ENCODE assay signal across 1 cellular context in the genomic region with DNA sequence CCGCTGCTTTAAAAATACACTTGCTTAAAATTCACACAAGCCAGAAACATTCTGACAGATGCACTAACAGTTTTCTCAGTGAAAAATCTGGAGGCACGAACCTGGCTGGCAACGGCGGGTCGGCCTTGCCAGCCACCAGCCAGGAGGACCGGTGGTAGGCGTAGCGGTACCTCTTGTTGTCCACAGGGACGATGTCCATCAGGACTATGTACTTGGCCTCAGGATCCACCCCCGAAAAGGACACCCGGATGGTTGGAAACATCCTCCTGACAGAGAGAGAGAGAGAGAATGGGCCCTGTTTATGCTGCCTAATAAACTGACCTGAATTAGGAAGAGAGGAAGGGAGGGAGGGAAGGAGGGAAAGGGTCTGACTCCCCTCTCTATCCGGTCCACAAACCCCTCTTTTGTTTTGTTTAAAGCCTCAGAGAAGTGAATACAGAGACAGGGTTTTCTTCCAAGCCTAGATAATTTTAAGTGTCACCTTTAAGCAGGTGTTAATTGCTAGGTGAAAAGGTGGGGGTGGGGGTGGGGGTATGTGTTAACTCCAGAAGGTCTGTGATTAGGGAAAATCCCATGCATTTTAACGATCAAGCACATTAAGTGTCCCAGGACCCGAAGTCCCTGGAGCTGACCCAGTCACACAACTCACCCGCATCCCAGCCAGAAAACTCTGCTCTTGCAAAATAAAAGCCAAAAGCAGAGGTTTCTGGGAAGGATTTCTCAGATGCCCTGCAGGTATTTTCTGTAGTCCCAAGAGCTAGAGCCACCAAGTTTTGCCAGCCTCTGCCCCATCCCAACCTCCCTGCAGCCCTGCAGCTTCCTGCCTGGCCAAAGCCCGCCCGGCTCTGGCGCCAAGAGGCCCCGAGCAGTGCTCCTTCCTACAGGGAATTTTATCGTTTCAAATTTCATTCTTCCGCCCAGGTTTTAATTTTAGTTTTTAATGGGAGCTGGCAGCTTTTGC.
TF ChIP-seq lines count a peak whose summit lies in the region.

No MANE protein-coding gene starts in this region.

TF ChIP-seq in GM23338, 12 proteins besides CTCF, POLR2A, EP300 and RAD21 (continued from another document):
- TF ChIP-seq, protein P1, sequence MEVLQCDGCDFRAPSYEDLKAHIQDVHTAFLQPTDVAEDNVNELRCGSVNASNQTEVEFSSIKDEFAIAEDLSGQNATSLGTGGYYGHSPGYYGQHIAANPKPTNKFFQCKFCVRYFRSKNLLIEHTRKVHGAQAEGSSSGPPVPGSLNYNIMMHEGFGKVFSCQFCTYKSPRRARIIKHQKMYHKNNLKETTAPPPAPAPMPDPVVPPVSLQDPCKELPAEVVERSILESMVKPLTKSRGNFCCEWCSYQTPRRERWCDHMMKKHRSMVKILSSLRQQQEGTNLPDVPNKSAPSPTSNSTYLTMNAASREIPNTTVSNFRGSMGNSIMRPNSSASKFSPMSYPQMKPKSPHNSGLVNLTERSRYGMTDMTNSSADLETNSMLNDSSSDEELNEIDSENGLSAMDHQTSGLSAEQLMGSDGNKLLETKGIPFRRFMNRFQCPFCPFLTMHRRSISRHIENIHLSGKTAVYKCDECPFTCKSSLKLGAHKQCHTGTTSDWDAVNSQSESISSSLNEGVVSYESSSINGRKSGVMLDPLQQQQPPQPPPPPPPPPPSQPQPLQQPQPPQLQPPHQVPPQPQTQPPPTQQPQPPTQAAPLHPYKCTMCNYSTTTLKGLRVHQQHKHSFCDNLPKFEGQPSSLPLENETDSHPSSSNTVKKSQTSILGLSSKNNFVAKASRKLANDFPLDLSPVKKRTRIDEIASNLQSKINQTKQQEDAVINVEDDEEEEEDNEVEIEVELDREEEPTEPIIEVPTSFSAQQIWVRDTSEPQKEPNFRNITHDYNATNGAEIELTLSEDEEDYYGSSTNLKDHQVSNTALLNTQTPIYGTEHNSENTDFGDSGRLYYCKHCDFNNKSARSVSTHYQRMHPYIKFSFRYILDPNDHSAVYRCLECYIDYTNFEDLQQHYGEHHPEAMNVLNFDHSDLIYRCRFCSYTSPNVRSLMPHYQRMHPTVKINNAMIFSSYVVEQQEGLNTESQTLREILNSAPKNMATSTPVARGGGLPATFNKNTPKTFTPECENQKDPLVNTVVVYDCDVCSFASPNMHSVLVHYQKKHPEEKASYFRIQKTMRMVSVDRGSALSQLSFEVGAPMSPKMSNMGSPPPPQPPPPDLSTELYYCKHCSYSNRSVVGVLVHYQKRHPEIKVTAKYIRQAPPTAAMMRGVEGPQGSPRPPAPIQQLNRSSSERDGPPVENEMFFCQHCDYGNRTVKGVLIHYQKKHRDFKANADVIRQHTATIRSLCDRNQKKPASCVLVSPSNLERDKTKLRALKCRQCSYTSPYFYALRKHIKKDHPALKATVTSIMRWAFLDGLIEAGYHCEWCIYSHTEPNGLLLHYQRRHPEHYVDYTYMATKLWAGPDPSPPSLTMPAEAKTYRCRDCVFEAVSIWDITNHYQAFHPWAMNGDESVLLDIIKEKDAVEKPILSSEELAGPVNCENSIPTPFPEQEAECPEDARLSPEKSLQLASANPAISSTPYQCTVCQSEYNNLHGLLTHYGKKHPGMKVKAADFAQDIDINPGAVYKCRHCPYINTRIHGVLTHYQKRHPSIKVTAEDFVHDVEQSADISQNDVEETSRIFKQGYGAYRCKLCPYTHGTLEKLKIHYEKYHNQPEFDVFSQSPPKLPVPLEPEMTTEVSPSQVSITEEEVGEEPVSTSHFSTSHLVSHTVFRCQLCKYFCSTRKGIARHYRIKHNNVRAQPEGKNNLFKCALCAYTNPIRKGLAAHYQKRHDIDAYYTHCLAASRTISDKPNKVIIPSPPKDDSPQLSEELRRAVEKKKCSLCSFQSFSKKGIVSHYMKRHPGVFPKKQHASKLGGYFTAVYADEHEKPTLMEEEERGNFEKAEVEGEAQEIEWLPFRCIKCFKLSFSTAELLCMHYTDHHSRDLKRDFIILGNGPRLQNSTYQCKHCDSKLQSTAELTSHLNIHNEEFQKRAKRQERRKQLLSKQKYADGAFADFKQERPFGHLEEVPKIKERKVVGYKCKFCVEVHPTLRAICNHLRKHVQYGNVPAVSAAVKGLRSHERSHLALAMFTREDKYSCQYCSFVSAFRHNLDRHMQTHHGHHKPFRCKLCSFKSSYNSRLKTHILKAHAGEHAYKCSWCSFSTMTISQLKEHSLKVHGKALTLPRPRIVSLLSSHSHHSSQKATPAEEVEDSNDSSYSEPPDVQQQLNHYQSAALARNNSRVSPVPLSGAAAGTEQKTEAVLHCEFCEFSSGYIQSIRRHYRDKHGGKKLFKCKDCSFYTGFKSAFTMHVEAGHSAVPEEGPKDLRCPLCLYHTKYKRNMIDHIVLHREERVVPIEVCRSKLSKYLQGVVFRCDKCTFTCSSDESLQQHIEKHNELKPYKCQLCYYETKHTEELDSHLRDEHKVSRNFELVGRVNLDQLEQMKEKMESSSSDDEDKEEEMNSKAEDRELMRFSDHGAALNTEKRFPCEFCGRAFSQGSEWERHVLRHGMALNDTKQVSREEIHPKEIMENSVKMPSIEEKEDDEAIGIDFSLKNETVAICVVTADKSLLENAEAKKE (CRISPR knock-in tag; IDR thresholded peaks at IDR 0.05): no peak
